Comparison of ENCODE assay signal across 7 cellular contexts in genomic region chr2:111120253-111121027, GRCh38. TPM values are rescaled to one million over a fixed set of nuclear protein-coding genes. Genes with fewer than 3 reads are reported as not detected.
A peak's percentile ranks its signal among the peaks of the same experiment; 100 is the strongest.
DNase-seq lines count a peak whose midpoint lies in the region; ATAC-seq and TF ChIP-seq lines count a peak whose summit lies in the region.

A gene with protein sequence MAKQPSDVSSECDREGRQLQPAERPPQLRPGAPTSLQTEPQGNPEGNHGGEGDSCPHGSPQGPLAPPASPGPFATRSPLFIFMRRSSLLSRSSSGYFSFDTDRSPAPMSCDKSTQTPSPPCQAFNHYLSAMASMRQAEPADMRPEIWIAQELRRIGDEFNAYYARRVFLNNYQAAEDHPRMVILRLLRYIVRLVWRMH (plus strand): TSS chr2:111120914. CDS start chr2:111123746, 2,832 bp downstream.

- in situ Hi-C loops in astrocyte of the cerebellum (cut with HindIII; ENCODE audit: low sequenced_read_pairs) = no loop called here

- peak within 1 kb of the TSS; percentile 93 for H3K4me3 ChIP-seq in astrocyte of the cerebellum (ENCODE audit: low read depth, low read length)

- peak; percentile 46 for DNase-seq in NCI-H2029 treated with DMSO at 0.1 percent for 48 hours (lab: John Stamatoyannopoulos, UW)
- peak; percentile 79 for DNase-seq in T-helper 9 cell
- DNase-seq in astrocyte of the cerebellum (ENCODE audit: low read depth) = peak; percentile 80
- peak in 50 of 51 donors; percentile 22 to 90 (median 71) for DNase-seq in hypothalamus (lab: John Stamatoyannopoulos, UW)
- DNase-seq in sciatic nerve (ENCODE audit: low spot score) = peak; percentile 93

- intact Hi-C loops in sciatic nerve (cut with DNase I) = no loop called here

- TF ChIP-seq CTCF in astrocyte of the cerebellum (IDR thresholded peaks at IDR 0.05; ENCODE audit: low read depth, low read length, missing control alignments) = peak; percentile 15

- ATAC-seq in GM18517 (IDR thresholded peaks at IDR 0.05; ENCODE audit: unreplicated experiment) (peak; percentile 47), HG02981 (IDR thresholded peaks at IDR 0.05; ENCODE audit: unreplicated experiment) (peak; percentile 50), sciatic nerve (peak; percentile 83)

RNA-seq across cellular contexts. Expression of the gene that starts here (rescaled TPM):
- total RNA-seq in sciatic nerve = 13.8 TPM

Comparison
In these comparisons a context has a peak if more than half of its experiments do, and no peak if none do; other contexts are left out.
1. Peak in every context shown above with its lines: DNase-seq, ATAC-seq and H3K4me3 ChIP-seq.